Comparison of ENCODE assay signal across 8 cellular contexts in genomic region chr16:68298907-68299515, GRCh38. TPM values are rescaled to one million over a fixed set of nuclear protein-coding genes. Genes with fewer than 3 reads are reported as not detected.
A peak's percentile ranks its signal among the peaks of the same experiment; 100 is the strongest.
DNase-seq lines count a peak whose midpoint lies in the region; ATAC-seq and TF ChIP-seq lines count a peak whose summit lies in the region.
"Had no signal": no experiment of that assay in that cellular context is flagged by ENCODE, and none has a peak within 500 bp of the region (broad histone marks: within the 10 kb centered on the region; RNA-seq: fewer than 3 reads in every experiment).

No MANE protein-coding gene starts in this region.

- TF ChIP-seq CTCF in IMR-90 (conservative IDR thresholded peaks at IDR 0.05; ENCODE audit: low read depth, low read length): no peak

- POLR2A ChIA-PET in IMR-90 (lab: Charles Lee; ENCODE audit: unreplicated experiment): no interaction called here

- no peak overlapping the region for H2AFZ ChIP-seq in IMR-90 (replicated peaks; ENCODE audit: low read length, poor library complexity)

- peak overlapping the region; percentile 36 for H3K4ac ChIP-seq in IMR-90 (ENCODE audit: low read depth, low read length)

- no peak overlapping the region for H2BK20ac ChIP-seq in IMR-90 (ENCODE audit: low read depth, low read length)

- no peak overlapping the region for H2BK15ac ChIP-seq in IMR-90 (ENCODE audit: low read depth, low read length)

- H3K14ac ChIP-seq in IMR-90 (replicated peaks; ENCODE audit: low read depth, low read length): no peak overlapping the region

- H3K9ac ChIP-seq in IMR-90 (ENCODE audit: low read depth, low read length) (no peak overlapping the region), subcutaneous abdominal adipose tissue (ENCODE audit: low read length in 5 of 5) (no peak overlapping the region)

- H2AK5ac ChIP-seq in IMR-90 (ENCODE audit: low read depth, low read length): peak overlapping the region; percentile 17; the same call in 1 of the 2 replicates

- DNase-seq in IMR-90: peak; percentile 77
- peak; percentile 75 for DNase-seq in left cardiac atrium
- DNase-seq in HuH-7.5 (ENCODE audit: low spot score): no peak
- DNase-seq: NCI-H2029 had no signal

- H3K4me1 ChIP-seq in IMR-90 (ENCODE audit: control insufficient read depth, insufficient read depth, low read length) (peaks cover 7% of the 10 kb centered on the region; the same call in 1 of the 2 replicates), subcutaneous abdominal adipose tissue (ENCODE audit: control insufficient read depth in 5 of 5, insufficient read depth in 5 of 5, low read length in 5 of 5) (peaks cover 0 to 44% (median 42%) of the 10 kb centered on the region in 5 donors)

- intact Hi-C loops in IMR-90 (cut with micrococcal nuclease) (loop anchor here (5.0 kb wide), 1 partner anchor 37 kb away; the partner anchor contains the start of gene SLC7A6), left cardiac atrium (cut with DNase I) (no loop called here)

- H3K4me3 ChIP-seq in IMR-90 (ENCODE audit: insufficient read depth, low read depth, low read length): no peak overlapping the region
- H3K4me3 ChIP-seq in subcutaneous abdominal adipose tissue (ENCODE audit: low read depth in 1 of 5, low read length in 5 of 5): no peak overlapping the region

- peaks cover 8% of the 10 kb centered on the region; the same call in 1 of the 2 replicates for H3K9me1 ChIP-seq in IMR-90 (ENCODE audit: insufficient read depth, low read length)

- H2AK9ac ChIP-seq in IMR-90 (replicated peaks; ENCODE audit: low read depth, low read length, poor library complexity): peak overlapping the region; percentile 71

- no peak overlapping the region for H3K23ac ChIP-seq in IMR-90 (ENCODE audit: low read depth, low read length)

- peaks cover 59% of the 10 kb centered on the region for H3K36me3 ChIP-seq in IMR-90 (ENCODE audit: control insufficient read depth, insufficient read depth, low read length)
- peaks cover 35 to 96% (median 84%) of the 10 kb centered on the region in 5 donors for H3K36me3 ChIP-seq in subcutaneous abdominal adipose tissue (ENCODE audit: control insufficient read depth in 5 of 5, insufficient read depth in 5 of 5, low read length in 5 of 5)

- WGBS in IMR-90 (ENCODE audit: extremely low coverage in 2 of 2, insufficient read length in 1 of 2), 2 experiments: 6% methylated on average over 4 of the region's 5 CpGs; no CpG with 5 or more reads in 1 of the 2 experiments

- H2BK5ac ChIP-seq in IMR-90 (ENCODE audit: low read depth, low read length, poor library complexity, severe bottlenecking): peak overlapping the region; percentile 37

- no peak overlapping the region for H3K56ac ChIP-seq in IMR-90 (ENCODE audit: extremely low read depth, insufficient read depth, low read length)

- H3K18ac ChIP-seq in IMR-90 (ENCODE audit: low read depth, low read length): no peak overlapping the region

- ATAC-seq in IMR-90 (ENCODE audit: low read depth) (peak; percentile 64), left cardiac atrium (peak; percentile 75), GM21447 (IDR thresholded peaks at IDR 0.05; ENCODE audit: unreplicated experiment) (no peak), HG03039 (IDR thresholded peaks at IDR 0.05; ENCODE audit: unreplicated experiment) (no peak)

- H3K27ac ChIP-seq in IMR-90 (ENCODE audit: insufficient read depth, low read length) (peak overlapping the region; percentile 16; the same call in 1 of the 2 replicates), angular gyrus (ENCODE audit: low read depth, low read length) (peak overlapping the region; percentile 49), subcutaneous abdominal adipose tissue (ENCODE audit: low read depth, low read length) (peak overlapping the region; percentile 94)

- H3K27me3 ChIP-seq in IMR-90 (ENCODE audit: control insufficient read depth, insufficient read depth, low read length): no peaks in the 10 kb centered on the region
- no peaks in the 10 kb centered on the region for H3K27me3 ChIP-seq in subcutaneous abdominal adipose tissue (ENCODE audit: control insufficient read depth in 5 of 5, insufficient read depth in 4 of 5, low read length in 5 of 5)

- H3K9me3 ChIP-seq in IMR-90 (ENCODE audit: control insufficient read depth, insufficient read depth, low read length) (no peaks in the 10 kb centered on the region), subcutaneous abdominal adipose tissue (ENCODE audit: control insufficient read depth in 5 of 5, low read length in 5 of 5) (no peaks in the 10 kb centered on the region)

- H3K79me1 ChIP-seq in IMR-90 (ENCODE audit: low read depth in 1 of 2, low read length in 2 of 2): peaks cover 15 to 62% of the 10 kb centered on the region in 2 experiments; a peak in 3 of 4 replicates

- in situ Hi-C loops in IMR-90 (cut with MboI; ENCODE audit: low sequenced_read_pairs): no loop called here

- no peak overlapping the region for H2BK120ac ChIP-seq in IMR-90 (ENCODE audit: low read depth, low read length)

- H3K4me2 ChIP-seq in IMR-90 (ENCODE audit: low read depth, low read length): no peak overlapping the region

- CTCF ChIA-PET in IMR-90 (lab: Yijun Ruan, JAX): interaction anchor here (1.1 kb wide), 1 partner anchor 11 kb away, joined by 3 read pairs; no protein-coding TSS in a partner anchor

- no peak for TF ChIP-seq POLR2A in IMR-90 (IDR thresholded peaks at IDR 0.05; ENCODE audit: low read depth, low read length)

- no peak overlapping the region for H4K8ac ChIP-seq in IMR-90 (ENCODE audit: low read depth in 2 of 2, low read length in 2 of 2)

- dilution Hi-C loops in IMR-90 (cut with HindIII; ENCODE audit: low sequenced_read_pairs, unreplicated experiment): no loop called here

- TF ChIP-seq RAD21 in IMR-90 (IDR thresholded peaks at IDR 0.05; ENCODE audit: low read length): no peak

- H4K91ac ChIP-seq in IMR-90 (ENCODE audit: insufficient read depth, low read depth, low read length): no peak overlapping the region

- no TSS peak for BruUV-seq in IMR-90 (replicated peaks; lab: Mats Ljungman, UMichigan)

- no peak overlapping the region for H4K5ac ChIP-seq in IMR-90 (ENCODE audit: low read depth, low read length)

- peaks cover 13% of the 10 kb centered on the region for H4K20me1 ChIP-seq in IMR-90 (ENCODE audit: insufficient read depth, low read length)

TF ChIP-seq in IMR-90, 13 proteins besides CTCF, POLR2A, EP300 and RAD21:
- TF ChIP-seq RCOR1 (IDR thresholded peaks at IDR 0.05; ENCODE audit: insufficient replicate concordance, low read length) (no peak), SMC3 (IDR thresholded peaks at IDR 0.05; ENCODE audit: low read depth, low read length) (no peak), RFX5 (IDR thresholded peaks at IDR 0.05; ENCODE audit: low read depth, low read length) (no peak), USF2 (IDR thresholded peaks at IDR 0.05; ENCODE audit: low read depth, low read length) (no peak), MXI1 (IDR thresholded peaks at IDR 0.05; ENCODE audit: borderline replicate concordance, low read depth, low read length) (no peak), NFE2L2 (IDR thresholded peaks at IDR 0.05; ENCODE audit: low read depth, low read length) (no peak), CEBPB (IDR thresholded peaks at IDR 0.05; ENCODE audit: low read depth, low read length) (no peak), FOS (IDR thresholded peaks at IDR 0.05; ENCODE audit: low read depth, low read length) (no peak), BHLHE40 (IDR thresholded peaks at IDR 0.05; ENCODE audit: low read depth, low read length) (no peak), CHD1 (IDR thresholded peaks at IDR 0.05; ENCODE audit: low read depth, low read length) (no peak)
- TF ChIP-seq, protein P1, sequence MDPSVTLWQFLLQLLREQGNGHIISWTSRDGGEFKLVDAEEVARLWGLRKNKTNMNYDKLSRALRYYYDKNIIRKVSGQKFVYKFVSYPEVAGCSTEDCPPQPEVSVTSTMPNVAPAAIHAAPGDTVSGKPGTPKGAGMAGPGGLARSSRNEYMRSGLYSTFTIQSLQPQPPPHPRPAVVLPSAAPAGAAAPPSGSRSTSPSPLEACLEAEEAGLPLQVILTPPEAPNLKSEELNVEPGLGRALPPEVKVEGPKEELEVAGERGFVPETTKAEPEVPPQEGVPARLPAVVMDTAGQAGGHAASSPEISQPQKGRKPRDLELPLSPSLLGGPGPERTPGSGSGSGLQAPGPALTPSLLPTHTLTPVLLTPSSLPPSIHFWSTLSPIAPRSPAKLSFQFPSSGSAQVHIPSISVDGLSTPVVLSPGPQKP (IDR thresholded peaks at IDR 0.05; ENCODE audit: borderline replicate concordance, low read depth, low read length): no peak

RNA-seq across cellular contexts. Expression of gene SLC7A6OS, which starts 11.7 kb away (rescaled TPM):
- total RNA-seq in IMR-90 (2012; rRNA removed) (8.4 and 10.3 TPM in 2 replicates), left cardiac atrium (10 to 100 TPM; 10.2 to 10.7 TPM)
- 5.6 and 6.8 TPM in 2 replicates for polyA plus RNA-seq in IMR-90 (2012; rRNA removed)
- polyA plus RNA-seq in IMR-90 (2012; cell fraction: cytosol; rRNA removed): 2.5 and 3.5 TPM in 2 replicates
- polyA plus RNA-seq in IMR-90 (2012; cell fraction: nucleus; rRNA removed; ENCODE audit: low replicate concordance): 7.7 and 20.7 TPM in 2 replicates

RNA-seq across cellular contexts. Expression of gene PRMT7, which starts 11.8 kb away (rescaled TPM):
- total RNA-seq in IMR-90 (2012; rRNA removed) (65.5 and 68.6 TPM in 2 replicates), left cardiac atrium (10 to 100 TPM; 24.3 to 24.9 TPM)
- 61.0 and 63.1 TPM in 2 replicates for polyA plus RNA-seq in IMR-90 (2012; rRNA removed)
- polyA plus RNA-seq in IMR-90 (2012; cell fraction: cytosol; rRNA removed): 31.0 and 38.2 TPM in 2 replicates
- 269 and 469 TPM in 2 replicates for polyA plus RNA-seq in IMR-90 (2012; cell fraction: nucleus; rRNA removed; ENCODE audit: low replicate concordance)

RNA-seq across cellular contexts. Expression of gene SLC7A6, which starts 34.7 kb away (rescaled TPM):
- total RNA-seq in IMR-90 (2012; rRNA removed): 25.0 and 29.4 TPM in 2 replicates
- 32.6 and 36.1 TPM in 2 replicates for polyA plus RNA-seq in IMR-90 (2012; rRNA removed)
- 11.7 and 13.7 TPM in 2 replicates for polyA plus RNA-seq in IMR-90 (2012; cell fraction: cytosol; rRNA removed)
- 134 and 224 TPM in 2 replicates for polyA plus RNA-seq in IMR-90 (2012; cell fraction: nucleus; rRNA removed; ENCODE audit: low replicate concordance)
- total RNA-seq in left cardiac atrium: 10 to 100 TPM; 33.0 to 51.6 TPM

RNA-seq across cellular contexts. Expression of gene PLA2G15, which starts 53.8 kb away (rescaled TPM):
- 18.1 and 19.5 TPM in 2 replicates for total RNA-seq in IMR-90 (2012; rRNA removed)
- polyA plus RNA-seq in IMR-90 (2012; rRNA removed): 31.7 and 34.4 TPM in 2 replicates
- 22.4 and 36.7 TPM in 2 replicates for polyA plus RNA-seq in IMR-90 (2012; cell fraction: cytosol; rRNA removed)
- polyA plus RNA-seq in IMR-90 (2012; cell fraction: nucleus; rRNA removed; ENCODE audit: low replicate concordance): 13.4 and 30.8 TPM in 2 replicates
- 10 to 100 TPM; 20.5 to 27.4 TPM for total RNA-seq in left cardiac atrium

Comparison
In these comparisons a context has a peak if more than half of its experiments do, and no peak if none do; other contexts are left out.
1. ATAC-seq: peak in IMR-90 (single experiment) and left cardiac atrium (2 of 2); none in GM21447 (single experiment) and HG03039 (single experiment).
2. H3K27ac ChIP-seq: peak in every context shown above with its lines; median percentile 94 in subcutaneous abdominal adipose tissue; 49 in angular gyrus; 16 in IMR-90.